Comparison of ENCODE assay signal across 8 cellular contexts in the genomic region with DNA sequence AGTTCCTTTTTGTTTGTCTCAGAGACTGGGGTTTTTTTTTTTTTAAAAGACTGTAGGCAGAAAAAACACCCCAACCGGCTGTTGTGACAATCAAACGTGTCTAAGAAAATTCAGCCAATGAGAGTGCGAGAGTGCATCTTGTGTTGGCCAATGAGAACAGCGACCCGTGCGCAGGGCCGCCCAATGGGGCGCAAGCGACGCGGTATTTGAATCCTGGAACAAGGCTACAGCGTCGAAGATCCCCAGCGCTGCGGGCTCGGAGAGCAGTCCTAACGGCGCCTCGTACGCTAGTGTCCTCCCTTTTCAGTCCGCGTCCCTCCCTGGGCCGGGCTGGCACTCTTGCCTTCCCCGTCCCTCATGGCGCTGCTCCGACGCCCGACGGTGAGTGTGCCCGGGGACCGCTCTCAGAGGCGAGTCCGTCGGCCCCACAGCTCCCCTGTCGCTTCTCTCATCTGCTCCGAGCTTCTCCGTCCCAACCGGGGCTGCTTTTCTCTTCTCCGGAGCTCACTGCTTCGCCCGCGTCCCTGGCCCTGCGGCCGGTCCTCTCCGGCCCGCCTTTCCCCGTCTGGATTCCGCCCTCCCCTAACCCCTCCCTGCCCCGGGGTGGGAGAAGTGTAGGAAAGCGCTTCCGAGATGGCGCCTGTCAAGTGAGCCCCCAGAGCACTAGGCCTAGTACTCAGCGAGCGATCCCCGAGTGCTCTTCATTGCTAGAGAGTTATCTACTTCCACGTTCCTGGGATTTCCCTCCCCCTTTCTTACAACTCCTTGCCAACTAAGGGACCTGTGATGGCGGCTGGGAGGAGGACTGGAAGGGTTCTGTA. TPM values are rescaled to one million over a fixed set of nuclear protein-coding genes. Genes with fewer than 3 reads are reported as not detected.
DNase-seq lines count a peak whose midpoint lies in the region; ATAC-seq, FAIRE-seq and TF ChIP-seq lines count a peak whose summit lies in the region.

TSS of gene CCNB2 (plus strand) at position 235 of the 821 bp plus-strand sequence. CDS start at position 358, 123 bp downstream.

- H3K27me3 Mint-ChIP-seq in Caco-2 (ENCODE audit: insufficient read depth, unreplicated experiment), result no peaks in the 10 kb centered on the region
- H3K27me3 Mint-ChIP-seq in memory B cell, result no peaks in the 10 kb centered on the region

- CTCF ChIA-PET in Caco-2 (lab: Charles Lee), result interaction anchor here (1.0 to 1.3 kb wide), 2 partner anchors 33 to 424 kb away, joined by 4 read pairs; no protein-coding TSS in a partner anchor
- CTCF ChIA-PET in activated CD8-positive, alpha-beta memory T cell treated with anti-CD3 and anti-CD28 coated beads for 36 hours (lab: Charles Lee), result no interaction called here
- CTCF ChIA-PET in H1 (lab: Charles Lee; ENCODE audit: partially characterized antibody), result interaction anchor here (1.0 kb wide), 2 partner anchors 125 to 396 kb away, joined by 3 read pairs; no protein-coding TSS in a partner anchor

- H3K4me3 Mint-ChIP-seq in Caco-2 (ENCODE audit: unreplicated experiment) (peak within 1 kb of the TSS; percentile 99), memory B cell (peak within 1 kb of the TSS; percentile 92)

- H2BK120ac ChIP-seq in H1 (replicated peaks; ENCODE audit: low read depth, low read length), result peak within 1 kb of the TSS; percentile 7

- H3K9me3 ChIP-seq in Caco-2 (no peaks in the 10 kb centered on the region), H1 (ENCODE audit: insufficient read depth in 2 of 2, low read depth in 1 of 2, low read length in 1 of 2) (no peaks in the 10 kb centered on the region)

- peak within 1 kb of the TSS; percentile 82; the same call in 1 of the 2 replicates for H4K8ac ChIP-seq in H1 (ENCODE audit: extremely low read depth, insufficient read depth, low read length)

- peak; percentile 98 to 99 for TF ChIP-seq POLR2A in H1 (IDR thresholded peaks at IDR 0.05; ENCODE audit: control extremely low read depth in 1 of 2, low read depth in 2 of 2, low read length in 2 of 2)

- H3K9ac ChIP-seq in H1 (replicated peaks in 1 of 4; ENCODE audit: extremely low read depth in 1 of 4, low read depth in 3 of 4, low read length in 3 of 4), result peak within 1 kb of the TSS; percentile 68 to 89 (median 88)

- H4K5ac ChIP-seq in H1 (ENCODE audit: insufficient read length, low read depth, low read length), result peak within 1 kb of the TSS; percentile 92

- no peak within 1 kb of the TSS for H2AK5ac ChIP-seq in H1 (ENCODE audit: low read depth, low read length)

- H3K36me3 Mint-ChIP-seq in Caco-2 (ENCODE audit: insufficient read depth, unreplicated experiment) (peaks cover 45% of the 10 kb centered on the region), memory B cell (peaks cover 2% of the 10 kb centered on the region)

- BruUV-seq in Caco-2 (replicated peaks; lab: Mats Ljungman, UMichigan), result no TSS peak

- FAIRE-seq in HTR-8/SVneo (lab: Jason Lieb, UNC) (peak; percentile 74), H1 (lab: Jason Lieb, UNC) (peak; percentile 70)

- peak within 1 kb of the TSS; percentile 81 for H3K27ac ChIP-seq in H1 (ENCODE audit: low read depth, low read length)

- POLR2A ChIA-PET in Caco-2 (lab: Charles Lee) (interaction anchor here (0.6 kb wide), 1 partner anchor 449 kb away, joined by 7 read pairs; no protein-coding TSS in a partner anchor), H1 (lab: Charles Lee; ENCODE audit: partially characterized antibody) (interaction anchor here (0.7 to 1.0 kb wide), 4 partner anchors 53 to 268 kb away, joined by 3 read pairs; partner anchors contain the start of gene MYO1E)
- POLR2A ChIA-PET in activated CD8-positive, alpha-beta memory T cell treated with anti-CD3 and anti-CD28 coated beads for 36 hours (lab: Charles Lee), result no interaction called here

- peak within 1 kb of the TSS; percentile 93 for H2BK5ac ChIP-seq in H1 (ENCODE audit: low read depth, low read length)

- peak within 1 kb of the TSS; percentile 88 for H3K56ac ChIP-seq in H1 (replicated peaks; ENCODE audit: insufficient read length, low read depth, low read length)

- H3K18ac ChIP-seq in H1 (ENCODE audit: extremely low read depth, low read length), result peak within 1 kb of the TSS; percentile 98

- peak within 1 kb of the TSS; percentile 64 to 81 for H3K4me2 ChIP-seq in H1 (ENCODE audit: insufficient read depth in 1 of 2, low read depth in 2 of 2, low read length in 2 of 2)

- peaks cover 0 to 11% of the 10 kb centered on the region in 2 experiments; a peak in 2 of 4 replicates for H3K79me2 ChIP-seq in H1 (ENCODE audit: control insufficient read depth in 1 of 2, insufficient read depth in 2 of 2, low read length in 2 of 2)

- peaks cover 6% of the 10 kb centered on the region for H3K4me1 Mint-ChIP-seq in Caco-2 (ENCODE audit: low read depth, unreplicated experiment)
- H3K4me1 Mint-ChIP-seq in memory B cell, result peaks cover 2% of the 10 kb centered on the region

- H2BK20ac ChIP-seq in H1 (ENCODE audit: low read length), result no peak within 1 kb of the TSS

- H4K20me1 ChIP-seq in H1 (replicated peaks in 1 of 2; ENCODE audit: control insufficient read depth in 1 of 2, insufficient read depth in 2 of 2, low read length in 2 of 2), result no peaks in the 10 kb centered on the region

- peak within 1 kb of the TSS; percentile 94 for H3K4me3 ChIP-seq in Caco-2 (ENCODE audit: low read depth, low read length)
- peak within 1 kb of the TSS; percentile 67 to 87 (median 80) for H3K4me3 ChIP-seq in H1 (ENCODE audit: extremely low read depth in 1 of 4, insufficient read depth in 2 of 4, low read depth in 3 of 4, low read length in 4 of 4)

- peak within 1 kb of the TSS; percentile 79; the same call in 1 of the 2 replicates for H2AFZ ChIP-seq in H1 (ENCODE audit: low read length)

- no peak for TF ChIP-seq RAD21 in H1 (IDR thresholded peaks at IDR 0.05 in 1 of 2, conservative IDR thresholded peaks at IDR 0.05 in 1 of 2; ENCODE audit: low read depth in 2 of 2, low read length in 2 of 2)

- DNase-seq in Caco-2, result peak; percentile 89 to 91
- peak; percentile 96 for DNase-seq in HTR-8/SVneo (ENCODE audit: insufficient read length, low spot score)
- DNase-seq in NOMO-1 treated with DMSO at 0.1 percent for 48 hours (lab: John Stamatoyannopoulos, UW; ENCODE audit: unreplicated experiment), result peak; percentile 97
- DNase-seq in H1 (ENCODE audit: low read depth in 1 of 2, low spot score in 2 of 2), result peak; percentile 79 to 89
- peak; percentile 67 to 80 for DNase-seq in memory B cell (ENCODE audit: low spot score in 2 of 2)
- peak; percentile 39 for DNase-seq in stimulated activated CD8-positive, alpha-beta memory T cell treated with anti-CD3 and anti-CD28 coated beads, Interleukin-12 subunit alpha, Interleukin-12 subunit beta, amount 100 ng/mL, for 24 hours (ENCODE audit: extremely low read depth)

- H3K23me2 ChIP-seq in H1 (ENCODE audit: low read depth, low read length), result no peaks in the 10 kb centered on the region

- no peak within 1 kb of the TSS for H3K14ac ChIP-seq in H1 (ENCODE audit: insufficient read length)

- peak; percentile 99 for ATAC-seq in GM21381 (IDR thresholded peaks at IDR 0.05; ENCODE audit: unreplicated experiment)
- peak; percentile 99 for ATAC-seq in memory B cell (ENCODE audit: low read depth)

- H3K4ac ChIP-seq in H1 (replicated peaks; ENCODE audit: insufficient read length, low read depth, low read length), result no peak within 1 kb of the TSS

- no peaks in the 10 kb centered on the region for H3K4me1 ChIP-seq in Caco-2
- H3K4me1 ChIP-seq in H1 (replicated peaks in 1 of 4; ENCODE audit: control insufficient read depth in 3 of 4, insufficient read depth in 4 of 4, low read length in 3 of 4), result peaks cover 0 to 2% (median 0%) of the 10 kb centered on the region in 4 experiments; a peak in 2 of 7 replicates

- no peak within 1 kb of the TSS for H4K91ac ChIP-seq in H1 (replicated peaks; ENCODE audit: insufficient read length, low read length)

- intact Hi-C loops in Caco-2 (cut with micrococcal nuclease; ENCODE audit: unreplicated experiment), result loop anchor here (2.0 kb wide), 1 partner anchor 124 kb away; no protein-coding TSS in a partner anchor

- no peak within 1 kb of the TSS for H3K23ac ChIP-seq in H1 (ENCODE audit: insufficient read length)

- H3K27me3 ChIP-seq in Caco-2 (replicated peaks; ENCODE audit: control insufficient read depth, insufficient read depth, low read length) (no peaks in the 10 kb centered on the region), H1 (replicated peaks in 1 of 4; ENCODE audit: control insufficient read depth in 3 of 4, extremely low read depth in 1 of 4, insufficient read depth in 3 of 4, low read length in 3 of 4) (no peaks in the 10 kb centered on the region)

- TF ChIP-seq EP300 in H1 (IDR thresholded peaks at IDR 0.05; ENCODE audit: borderline replicate concordance in 1 of 2, low read depth in 2 of 2, low read length in 2 of 2), result no peak

- WGBS in H1 (ENCODE audit: extremely low coverage in 1 of 2, insufficient coverage in 1 of 2, insufficient read length in 1 of 2, insufficient replicate concordance in 2 of 2, low coverage in 1 of 2, low lambda C conversion rate in 2 of 2, missing lambda C conversion rate in 1 of 2), 2 experiments, result 0% methylated on average over 47 of the region's 57 CpGs; no CpG with 5 or more reads in 1 of the 2 experiments

- peaks cover 3% of the 10 kb centered on the region; the same call in 1 of the 2 replicates for H3K36me3 ChIP-seq in Caco-2 (ENCODE audit: control insufficient read depth, insufficient read depth, low read length)
- peaks cover 9 to 26% (median 19%) of the 10 kb centered on the region in 4 experiments for H3K36me3 ChIP-seq in H1 (ENCODE audit: control insufficient read depth in 2 of 4, insufficient read depth in 4 of 4, low read length in 3 of 4)

- H3K27ac Mint-ChIP-seq in Caco-2 (ENCODE audit: unreplicated experiment), result peak within 1 kb of the TSS; percentile 100
- H3K27ac Mint-ChIP-seq in memory B cell, result peak within 1 kb of the TSS; percentile 96

- TF ChIP-seq CTCF in Caco-2 (IDR thresholded peaks at IDR 0.05; ENCODE audit: insufficient read depth in 1 of 2, low read depth in 1 of 2, low read length in 1 of 2, severe bottlenecking in 1 of 2, unreplicated experiment in 1 of 2) (no peak), H1 (IDR thresholded peaks at IDR 0.05; ENCODE audit: control extremely low read depth in 1 of 3, insufficient read depth in 1 of 3, low read depth in 1 of 3, low read length in 3 of 3) (no peak)

- no peak within 1 kb of the TSS for H2BK15ac ChIP-seq in H1 (ENCODE audit: low read length)

- no peaks in the 10 kb centered on the region for H3K79me1 ChIP-seq in H1 (ENCODE audit: low read depth, low read length)

- H2BK12ac ChIP-seq in H1 (ENCODE audit: low read depth, low read length), result no peak within 1 kb of the TSS

- no peaks in the 10 kb centered on the region for H3K9me3 Mint-ChIP-seq in Caco-2 (ENCODE audit: unreplicated experiment)
- H3K9me3 Mint-ChIP-seq in memory B cell, result no peaks in the 10 kb centered on the region

RNA-seq across cellular contexts. Expression of gene CCNB2, which starts in this region (rescaled TPM):
- total RNA-seq in Caco-2 (2022), result 90.1 and 92.0 TPM in 2 replicates
- total RNA-seq in activated CD8-positive, alpha-beta memory T cell treated with anti-CD3 and anti-CD28 coated beads for 36 hours, result 10 to 100 TPM; 39.2 to 40.6 TPM
- 92.1 and 93.6 TPM in 2 replicates for total RNA-seq in H1 (2021; fragmentation: NEBNext Ultra II Directional; extraction: Animal tissue kit (Norgen Biotek cat#: 25700))
- polyA plus RNA-seq in H1 (2011; rRNA removed), result 70.7 and 76.0 TPM in 2 replicates
- 112 TPM for polyA plus RNA-seq in H1 (2011; cell fraction: cytosol; rRNA removed)
- polyA plus RNA-seq in H1 (2011; cell fraction: nucleus; rRNA removed), result 37.2 TPM
- polyA plus RNA-seq in H1 (2012, experiment 1 of 2), result 92.3 to 131 TPM (median 97.7 TPM) in 4 replicates
- polyA plus RNA-seq in H1 (2012, experiment 2 of 2), result 29.6 TPM
- polyA plus RNA-seq in H1 (2013, experiment 1 of 2), result 80.0 TPM
- 75.3 TPM for polyA plus RNA-seq in H1 (2013, experiment 2 of 2)
- polyA minus RNA-seq in H1 (2011; rRNA and poly(A)+ RNA removed), result 65.5 and 66.2 TPM in 2 replicates
- 61.4 TPM for polyA minus RNA-seq in H1 (2011; cell fraction: cytosol; rRNA and poly(A)+ RNA removed)
- 44.7 TPM for polyA minus RNA-seq in H1 (2011; cell fraction: nucleus; rRNA and poly(A)+ RNA removed)

Comparison
In these comparisons a context has a peak if more than half of its experiments do, and no peak if none do; other contexts are left out.
1. Peak in every context shown above with its lines: DNase-seq, ATAC-seq, H3K4me3 ChIP-seq and H3K27ac ChIP-seq.
2. DNase-seq: peak in every context shown above with its lines; median percentile 97 in NOMO-1 treated with DMSO at 0.1 percent for 48 hours; 96 in HTR-8/SVneo; 90 in Caco-2; 84 in H1; 74 in memory B cell; 39 in stimulated activated CD8-positive, alpha-beta memory T cell treated with anti-CD3 and anti-CD28 coated beads, Interleukin-12 subunit alpha, Interleukin-12 subunit beta, amount 100 ng/mL, for 24 hours.